8 cellular contexts compared by ENCODE assay signal in the genomic region with DNA sequence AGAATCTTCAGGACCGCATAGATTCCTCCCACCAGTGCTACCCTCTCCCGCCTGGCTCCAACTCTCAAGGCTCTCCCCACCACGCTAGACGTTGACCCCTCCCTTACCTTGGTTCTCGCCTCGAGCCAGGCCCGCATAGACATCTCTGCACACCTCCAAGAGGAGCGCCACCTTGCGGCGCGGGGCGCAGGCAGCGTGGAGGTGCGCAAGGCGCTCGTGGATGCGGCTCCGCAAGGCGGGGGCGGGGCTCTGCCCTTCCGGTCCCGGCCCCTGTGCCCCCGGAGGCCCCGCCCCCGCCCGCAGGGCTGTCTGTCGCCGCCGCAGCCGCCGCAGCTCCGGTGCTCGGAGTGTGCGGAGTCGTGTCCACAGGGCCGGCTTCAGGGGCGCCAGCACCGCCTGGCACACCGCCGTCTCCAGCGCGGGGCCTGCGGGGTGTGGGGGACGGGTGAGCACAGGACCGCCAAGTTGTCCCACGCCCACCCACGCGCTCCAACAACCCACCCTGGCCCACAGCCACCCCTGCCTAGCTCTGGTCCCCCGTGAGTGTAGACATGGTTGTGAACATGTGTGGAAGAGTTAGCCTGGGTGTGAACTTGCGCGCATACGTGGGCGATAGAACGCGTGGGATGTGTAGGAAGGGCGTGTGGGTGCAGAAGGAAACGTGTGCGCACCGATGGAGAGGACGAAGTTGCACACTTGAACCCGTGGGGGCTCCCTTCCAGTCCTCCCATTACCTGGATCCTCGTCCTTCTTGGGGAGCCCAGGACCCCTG. TPM values are rescaled to one million over a fixed set of nuclear protein-coding genes. Genes with fewer than 3 reads are reported as not detected.
DNase-seq lines count a peak whose midpoint lies in the region; ATAC-seq lines count a peak whose summit lies in the region.

No MANE protein-coding gene starts in this region.

- peaks cover 30% of the 10 kb centered on the region for H3K4me1 Mint-ChIP-seq in central memory CD8-positive, alpha-beta T cell

- H3K9me3 Mint-ChIP-seq in central memory CD8-positive, alpha-beta T cell: no peaks in the 10 kb centered on the region

- ATAC-seq in GM19463 (IDR thresholded peaks at IDR 0.05; ENCODE audit: unreplicated experiment): peak; percentile 81
- ATAC-seq in central memory CD8-positive, alpha-beta T cell (replicated peaks; ENCODE audit: extremely low read depth, poor library complexity, severe bottlenecking): peak; percentile 79

- peak overlapping the region; percentile 95 for H3K27ac Mint-ChIP-seq in central memory CD8-positive, alpha-beta T cell (ENCODE audit: low read depth)

- peak overlapping the region; percentile 33 for H3K4me3 ChIP-seq in Jurkat, Clone E6-1 (ENCODE audit: low read length)

- DNase-seq in AG20443 (ENCODE audit: low spot score): peak; percentile 87
- DNase-seq in Jurkat, Clone E6-1 (ENCODE audit: low read depth, low spot score): peak; percentile 61
- DNase-seq in activated CD4-positive, CD25-positive, alpha-beta regulatory T cell treated with anti-CD3 and anti-CD28 coated beads, Interleukin-2, amount 50 U/mL, for 72 hours: peak; percentile 92
- DNase-seq in central memory CD8-positive, alpha-beta T cell (ENCODE audit: low spot score in 2 of 2): peak; percentile 90 to 93
- DNase-seq in kidney glomerular epithelial cell (lab: John Stamatoyannopoulos, UW): peak; percentile 65
- peak; percentile 73 to 91 (median 84) for DNase-seq in stimulated activated CD4-positive, alpha-beta T cell treated with anti-CD3 and anti-CD28 coated beads, Interleukin-1b, Interleukin-23, amount 100 ng/mL, for 24 hours (ENCODE audit: low read depth in 4 of 4, low spot score in 1 of 4)
- DNase-seq in A172 (ENCODE audit: low spot score): no peak

- H3K27me3 Mint-ChIP-seq in central memory CD8-positive, alpha-beta T cell: no peaks in the 10 kb centered on the region

- peaks cover 26% of the 10 kb centered on the region for H3K36me3 Mint-ChIP-seq in central memory CD8-positive, alpha-beta T cell (ENCODE audit: insufficient read depth)

- H3K4me3 Mint-ChIP-seq in central memory CD8-positive, alpha-beta T cell: peak overlapping the region; percentile 86

RNA-seq across cellular contexts. Expression of a gene that starts 8.1 kb away (rescaled TPM):
- 19.9 TPM for polyA plus RNA-seq in Jurkat, Clone E6-1 (2012; ENCODE audit: insufficient read depth, insufficient read length)
- total RNA-seq in A172 (2014; rRNA removed; shearing (Covaris generic)): 3.9 and 5.7 TPM in 2 replicates

RNA-seq across cellular contexts. Expression of a gene that starts 20.2 kb away (rescaled TPM):
- polyA plus RNA-seq in Jurkat, Clone E6-1 (2012; ENCODE audit: insufficient read depth, insufficient read length): 688 TPM
- total RNA-seq in A172 (2014; rRNA removed; shearing (Covaris generic)): 296 and 354 TPM in 2 replicates

RNA-seq across cellular contexts. Expression of a gene that starts 29.4 kb away (rescaled TPM):
- 45.5 TPM for polyA plus RNA-seq in Jurkat, Clone E6-1 (2012; ENCODE audit: insufficient read depth, insufficient read length)
- total RNA-seq in A172 (2014; rRNA removed; shearing (Covaris generic)): 50.3 and 59.0 TPM in 2 replicates

RNA-seq across cellular contexts. Expression of a gene that starts 29.7 kb away (rescaled TPM):
- 42.0 TPM for polyA plus RNA-seq in Jurkat, Clone E6-1 (2012; ENCODE audit: insufficient read depth, insufficient read length)
- total RNA-seq in A172 (2014; rRNA removed; shearing (Covaris generic)): 16.3 and 17.1 TPM in 2 replicates

RNA-seq across cellular contexts. Expression of a gene that starts 38.4 kb away (rescaled TPM):
- polyA plus RNA-seq in Jurkat, Clone E6-1 (2012; ENCODE audit: insufficient read depth, insufficient read length): 301 TPM
- total RNA-seq in A172 (2014; rRNA removed; shearing (Covaris generic)): 37.1 and 39.7 TPM in 2 replicates
